11 cellular contexts compared by ENCODE assay signal in the genomic region with DNA sequence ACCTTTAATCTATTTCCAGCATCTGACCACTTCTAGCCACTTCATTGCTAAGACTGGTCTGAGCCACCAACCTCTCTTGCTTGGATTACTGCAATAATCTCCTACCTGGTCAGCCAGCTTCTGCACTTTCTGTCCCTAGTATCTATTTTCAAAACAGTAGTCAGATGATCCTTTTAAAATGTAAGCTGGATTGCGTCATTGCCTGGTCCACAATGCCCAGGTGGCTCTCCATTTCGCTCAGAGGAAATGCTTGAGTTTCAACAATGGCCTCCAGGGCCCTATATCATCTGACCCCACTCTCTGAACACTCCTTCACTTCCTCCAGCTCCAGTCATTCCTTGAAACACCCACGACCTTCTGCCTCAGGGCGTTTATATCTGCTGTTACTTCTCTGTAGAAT. TPM values are rescaled to one million over a fixed set of nuclear protein-coding genes. Genes with fewer than 3 reads are reported as not detected.
DNase-seq lines count a peak whose midpoint lies in the region; ATAC-seq lines count a peak whose summit lies in the region.
"Had no signal": no experiment of that assay in that cellular context is flagged by ENCODE, and none has a peak within 500 bp of the region (broad histone marks: within the 10 kb centered on the region; RNA-seq: fewer than 3 reads in every experiment).

No MANE protein-coding gene starts in this region.

- H3K23ac ChIP-seq in trophoblast cell (ENCODE audit: low read length), result no peak overlapping the region

- ATAC-seq in GM19023 (IDR thresholded peaks at IDR 0.05; ENCODE audit: unreplicated experiment), result peak; percentile 56
- ATAC-seq in HG02642 (IDR thresholded peaks at IDR 0.05; ENCODE audit: poor library complexity, unreplicated experiment), result peak; percentile 64

- H3K4me1 ChIP-seq in trophoblast cell (ENCODE audit: control insufficient read depth in 1 of 2, insufficient read depth in 2 of 2, low read length in 2 of 2), result peaks cover 13 to 21% of the 10 kb centered on the region in 2 experiments

- no peak overlapping the region for H4K8ac ChIP-seq in trophoblast cell (ENCODE audit: low read depth, low read length)

- no peak overlapping the region for H3K4me2 ChIP-seq in trophoblast cell (ENCODE audit: low read length)

- no peak overlapping the region for H3K18ac ChIP-seq in trophoblast cell (ENCODE audit: low read length)

- H2AK5ac ChIP-seq in trophoblast cell (ENCODE audit: low read length), result no peak overlapping the region

- no peak overlapping the region for H3K4ac ChIP-seq in trophoblast cell (ENCODE audit: low read depth, low read length)

- peaks cover 3% of the 10 kb centered on the region for H3K9me3 ChIP-seq in trophoblast cell (ENCODE audit: insufficient read depth, low read depth, low read length)

- H2BK5ac ChIP-seq in trophoblast cell (ENCODE audit: low read depth, low read length, poor library complexity), result no peak overlapping the region

- no CpG with 5 or more reads among the region's 4 CpGs for WGBS in trophoblast cell (ENCODE audit: extremely low coverage, insufficient coverage, insufficient read length)

- no peak overlapping the region for H4K91ac ChIP-seq in trophoblast cell (ENCODE audit: low read depth, low read length)

- no peak overlapping the region for H3K9ac ChIP-seq in trophoblast cell (ENCODE audit: low read length)

- H3K79me1 ChIP-seq in trophoblast cell (ENCODE audit: low read length), result peaks cover 6% of the 10 kb centered on the region

- no peaks in the 10 kb centered on the region for H3K79me2 ChIP-seq in trophoblast cell (ENCODE audit: control insufficient read depth, insufficient read depth, low read length, poor library complexity)

- H3K27me3 ChIP-seq in trophoblast cell (ENCODE audit: insufficient read depth, low read length), result no peaks in the 10 kb centered on the region

- no peak overlapping the region for H2AFZ ChIP-seq in trophoblast cell (ENCODE audit: insufficient read depth, low read length, poor library complexity)

- no peak overlapping the region for H3K27ac ChIP-seq in trophoblast cell (ENCODE audit: low read depth, low read length)
- H3K27ac ChIP-seq: RWPE1 had no signal

- H3K36me3 ChIP-seq in trophoblast cell (ENCODE audit: control insufficient read depth in 1 of 2, insufficient read depth in 2 of 2, low read length in 2 of 2), result no peaks in the 10 kb centered on the region

- no peak overlapping the region for H3K14ac ChIP-seq in trophoblast cell (ENCODE audit: low read length)

- H2BK12ac ChIP-seq in trophoblast cell (ENCODE audit: low read length), result no peak overlapping the region

- in situ Hi-C loops in KBM-7 (cut with MboI; ENCODE audit: low pct_unique_long_range_greater_than_20kb, low sequenced_read_pairs), result no loop called here

- no peak overlapping the region for H4K12ac ChIP-seq in trophoblast cell (ENCODE audit: low read depth, low read length)

- H2BK120ac ChIP-seq in trophoblast cell (ENCODE audit: insufficient read depth, low read length, poor library complexity), result no peak overlapping the region

- no peak overlapping the region for H3K4me3 ChIP-seq in trophoblast cell (ENCODE audit: low read depth, low read length)

- peak; percentile 95 for DNase-seq in NCI-H2029 (lab: John Stamatoyannopoulos, UW)
- peak; percentile 59 for DNase-seq in trophoblast cell
- no peak for DNase-seq in midbrain (lab: John Stamatoyannopoulos, UW)
- no peak for DNase-seq in KBM-7
- no peak for DNase-seq in HuH-7 (ENCODE audit: low spot score)
- DNase-seq: DMS79, immature natural killer cell, NCI-H1417 had no signal

RNA-seq across cellular contexts. Expression of a gene that starts 2.3 kb away (rescaled TPM):
- polyA plus RNA-seq in trophoblast cell (2013), result 0.44 and 0.54 TPM in 2 replicates
- polyA plus RNA-seq: immature natural killer cell had no signal

RNA-seq across cellular contexts. Expression of a gene that starts 37.7 kb away (rescaled TPM):
- not detected in 2 replicates for polyA plus RNA-seq in trophoblast cell (2013)
- polyA plus RNA-seq: immature natural killer cell had no signal

Comparison
In these comparisons a context has a peak if more than half of its experiments do, and no peak if none do; other contexts are left out.
1. DNase-seq: peak in NCI-H2029 (single experiment) and trophoblast cell (2 of 2); none in midbrain (single experiment), KBM-7 (single experiment) and HuH-7 (single experiment).